ENCODE assay signal across 8 cellular contexts in genomic region chr7:92833024-92833765, GRCh38. TPM values are rescaled to one million over a fixed set of nuclear protein-coding genes. Genes with fewer than 3 reads are reported as not detected.
DNase-seq lines count a peak whose midpoint lies in the region; ATAC-seq, FAIRE-seq and TF ChIP-seq lines count a peak whose summit lies in the region.

No MANE protein-coding gene starts in this region.

- dilution Hi-C loops in mammary epithelial cell (cut with HindIII; ENCODE audit: low sequenced_read_pairs) (no loop called here), keratinocyte (cut with MboI; ENCODE audit: extremely low pct_ligation_motif_present, low sequenced_read_pairs) (no loop called here)

- H3K9me3 ChIP-seq in WERI-Rb-1 (ENCODE audit: severe bottlenecking) (no peaks in the 10 kb centered on the region), mammary epithelial cell (replicated peaks; ENCODE audit: insufficient read depth, low read length) (no peaks in the 10 kb centered on the region), keratinocyte (ENCODE audit: control insufficient read depth, low read depth, low read length) (no peaks in the 10 kb centered on the region)

- peak; percentile 61 for DNase-seq in GM18507 (ENCODE audit: extremely low spot score, insufficient read length, low read depth)
- peak; percentile 77 for DNase-seq in NCI-H2107 treated with DMSO at 0.1 percent for 48 hours (lab: John Stamatoyannopoulos, UW; ENCODE audit: unreplicated experiment)
- DNase-seq in WERI-Rb-1, result peak; percentile 91
- peak; percentile 82 for DNase-seq in mammary epithelial cell
- no peak for DNase-seq in keratinocyte (ENCODE audit: low read depth, low spot score)
- peak; percentile 92 for DNase-seq in stimulated activated CD4-positive, alpha-beta T cell treated with anti-CD3 and anti-CD28 coated beads, Interleukin-15, amount 100 ng/mL, for 24 hours

- FAIRE-seq in GM18507 (lab: Jason Lieb, UNC) (peak; percentile 88), keratinocyte (lab: Jason Lieb, UNC) (no peak)

- H4K20me1 ChIP-seq in mammary epithelial cell (ENCODE audit: insufficient read depth, low read length), result no peaks in the 10 kb centered on the region
- H4K20me1 ChIP-seq in keratinocyte (ENCODE audit: control insufficient read depth, extremely low read depth, insufficient read depth, low read length), result no peaks in the 10 kb centered on the region

- H3K4me2 ChIP-seq in mammary epithelial cell (ENCODE audit: insufficient read depth, low read depth, low read length), result peak overlapping the region; percentile 98
- H3K4me2 ChIP-seq in keratinocyte (ENCODE audit: control insufficient read depth, extremely low read depth, insufficient read depth, low read depth, low read length), result peak overlapping the region; percentile 93

- CTCF ChIA-PET in mammary epithelial cell (lab: Charles Lee; ENCODE audit: low non-redundant PET), result interaction anchor here (0.6 to 0.7 kb wide), 4 partner anchors 17 to 211 kb away, joined by 3 to 4 read pairs (median 4); no protein-coding TSS in a partner anchor

- peaks cover 35% of the 10 kb centered on the region for H3K4me1 ChIP-seq in mammary epithelial cell (ENCODE audit: insufficient read depth, low read length)
- peaks cover 32% of the 10 kb centered on the region for H3K4me1 ChIP-seq in keratinocyte (ENCODE audit: control insufficient read depth, extremely low read depth, insufficient read depth, low read length)

- TF ChIP-seq CTCF in 22Rv1 (IDR thresholded peaks at IDR 0.05) (peak; percentile 95), WERI-Rb-1 (IDR thresholded peaks at IDR 0.05; ENCODE audit: low read depth, low read length) (peak; percentile 97), mammary epithelial cell (conservative IDR thresholded peaks at IDR 0.05 in 1 of 2, IDR thresholded peaks at IDR 0.05 in 1 of 2; ENCODE audit: extremely low read depth in 1 of 2, insufficient read depth in 1 of 2, low read depth in 1 of 2, low read length in 2 of 2) (peak; percentile 71 to 91), keratinocyte (optimal IDR thresholded peaks at IDR 0.05 in 1 of 3, IDR thresholded peaks at IDR 0.05 in 1 of 3, conservative IDR thresholded peaks at IDR 0.05 in 1 of 3; ENCODE audit: extremely low read depth in 1 of 3, insufficient read depth in 2 of 3, low read length in 3 of 3) (peak; percentile 78 to 98 (median 94))

- BruUV-seq in mammary epithelial cell (replicated peaks; lab: Mats Ljungman, UMichigan), result no TSS peak

- H3K36me3 ChIP-seq in WERI-Rb-1 (no peaks in the 10 kb centered on the region; the same call in 1 of the 2 replicates), mammary epithelial cell (ENCODE audit: insufficient read depth, low read length) (peaks cover 7% of the 10 kb centered on the region), keratinocyte (ENCODE audit: control insufficient read depth in 2 of 2, extremely low read depth in 1 of 2, insufficient read depth in 2 of 2, low read length in 2 of 2) (peaks cover 3 to 23% of the 10 kb centered on the region in 2 experiments)

- H3K9ac ChIP-seq in mammary epithelial cell (ENCODE audit: insufficient read depth, low read length), result peak overlapping the region; percentile 88
- H3K9ac ChIP-seq in keratinocyte (ENCODE audit: control insufficient read depth, extremely low read depth, insufficient read depth, low read length), result peak overlapping the region; percentile 90

- intact Hi-C loops in mammary epithelial cell (cut with micrococcal nuclease), result loop anchor here (1.0 to 2.0 kb wide), 6 partner anchors 47 to 212 kb away; no protein-coding TSS in a partner anchor

- peak overlapping the region; percentile 38 for H2AFZ ChIP-seq in mammary epithelial cell (ENCODE audit: low read depth, low read length)
- H2AFZ ChIP-seq in keratinocyte (ENCODE audit: control insufficient read depth, low read length), result peak overlapping the region; percentile 19

- peak overlapping the region; percentile 96 for H3K4me3 ChIP-seq in WERI-Rb-1 (ENCODE audit: low read depth, low read length)
- peak overlapping the region; percentile 83 to 87 (median 83) for H3K4me3 ChIP-seq in mammary epithelial cell (replicated peaks in 1 of 3; ENCODE audit: insufficient read depth in 1 of 3, low read depth in 2 of 3, low read length in 3 of 3)
- peak overlapping the region; percentile 58 to 94 (median 88) for H3K4me3 ChIP-seq in keratinocyte (ENCODE audit: control insufficient read depth in 2 of 3, extremely low read depth in 1 of 3, insufficient read depth in 2 of 3, low read depth in 1 of 3, low read length in 3 of 3)

- H3K79me2 ChIP-seq in mammary epithelial cell (ENCODE audit: insufficient read depth, low read length), result peaks cover 92% of the 10 kb centered on the region
- peaks cover 86% of the 10 kb centered on the region for H3K79me2 ChIP-seq in keratinocyte (ENCODE audit: control insufficient read depth, insufficient read depth, low read length)

- under 1% methylated on average over 32 of the region's 83 CpGs for WGBS in mammary epithelial cell (ENCODE audit: low coverage, missing lambda C conversion rate)

- peaks cover 20% of the 10 kb centered on the region for H3K27me3 ChIP-seq in WERI-Rb-1 (ENCODE audit: insufficient read depth, low read depth, severe bottlenecking)
- no peaks in the 10 kb centered on the region for H3K27me3 ChIP-seq in mammary epithelial cell (ENCODE audit: insufficient read depth, low read length)
- H3K27me3 ChIP-seq in keratinocyte (ENCODE audit: control insufficient read depth, extremely low read depth, insufficient read depth, low read length), result no peaks in the 10 kb centered on the region

- peak overlapping the region; percentile 79 for H3K27ac ChIP-seq in 22Rv1
- peak overlapping the region; percentile 77 for H3K27ac ChIP-seq in WERI-Rb-1
- H3K27ac ChIP-seq in mammary epithelial cell (ENCODE audit: insufficient read depth, low read depth, low read length), result peak overlapping the region; percentile 94
- peak overlapping the region; percentile 91 for H3K27ac ChIP-seq in keratinocyte (ENCODE audit: control insufficient read depth, insufficient read depth, low read length)

- H3K9me1 ChIP-seq in keratinocyte (ENCODE audit: control insufficient read depth, extremely low read depth, insufficient read depth, low read length), result no peaks in the 10 kb centered on the region

- in situ Hi-C loops in mammary epithelial cell (cut with MboI; ENCODE audit: low sequenced_read_pairs in 2 of 2), result loop anchor here (5.0 to 10.0 kb wide), 8 partner anchors 82 to 222 kb away; no protein-coding TSS in a partner anchor

- peak; percentile 60 for ATAC-seq in HG02973 (IDR thresholded peaks at IDR 0.05; ENCODE audit: unreplicated experiment)

RNA-seq across cellular contexts. Expression of gene CDK6, which starts 3.2 kb away (rescaled TPM):
- 100 to 1,000 TPM; 130 to 171 TPM for total RNA-seq in mammary epithelial cell
- polyA plus RNA-seq in mammary epithelial cell (49.2 TPM), keratinocyte (39.1 to 68.6 TPM (median 53.5 TPM) in 3 replicates)
- polyA minus RNA-seq in mammary epithelial cell (277 TPM), keratinocyte (147 to 201 TPM (median 184 TPM) in 3 replicates)
- 14.0 TPM for polyA plus RNA-seq in keratinocyte (2011; ENCODE audit: low read depth)
- 36.9 and 54.9 TPM in 2 replicates for polyA plus RNA-seq in keratinocyte (2011; cell fraction: cytosol; rRNA removed)
- polyA plus RNA-seq in keratinocyte (2011; cell fraction: nucleus; rRNA removed), result 83.0 and 86.9 TPM in 2 replicates
- polyA plus RNA-seq in keratinocyte (2012; ENCODE audit: low replicate concordance), result 16.7 and 45.7 TPM in 2 replicates
- polyA minus RNA-seq in keratinocyte (2011; cell fraction: cytosol; rRNA and poly(A)+ RNA removed), result 165 TPM
- 224 and 339 TPM in 2 replicates for polyA minus RNA-seq in keratinocyte (2011; cell fraction: nucleus; rRNA and poly(A)+ RNA removed)
